In genomic region chr17:77834170-77835115, GRCh38 we compare ENCODE assay signal across 9 cellular contexts.
DNase-seq lines count a peak whose midpoint lies in the region; ATAC-seq lines count a peak whose summit lies in the region.
"Had no signal": no experiment of that assay in that cellular context is flagged by ENCODE, and none has a peak within 500 bp of the region (broad histone marks: within the 10 kb centered on the region; RNA-seq: fewer than 3 reads in every experiment).

No MANE protein-coding gene starts in this region.

- CTCF ChIA-PET in activated CD4-positive, alpha-beta T cell treated with anti-CD3 and anti-CD28 coated beads for 36 hours (lab: Charles Lee), result interaction anchor here (0.6 to 0.7 kb wide), 4 partner anchors 9 to 375 kb away, joined by 3 read pairs; no protein-coding TSS in a partner anchor

- POLR2A ChIA-PET in activated CD4-positive, alpha-beta T cell treated with anti-CD3 and anti-CD28 coated beads for 36 hours (lab: Charles Lee), result interaction anchor here (0.6 to 1.3 kb wide), 3 partner anchors 55 to 1103 kb away, joined by 3 to 5 read pairs (median 4); partner anchors contain the start of gene TNRC6C
- POLR2A ChIA-PET in naive thymus-derived CD8-positive, alpha-beta T cell (lab: Charles Lee), result interaction anchor here (0.9 to 2.0 kb wide), 4 partner anchors 9 to 123 kb away, joined by 4 to 11 read pairs (median 8); partner anchors contain the start of gene TNRC6C

- H3K9me3 Mint-ChIP-seq in activated CD4-positive, alpha-beta T cell treated with anti-CD3 and anti-CD28 coated beads for 36 hours (ENCODE audit: low read depth), result peaks cover 2% of the 10 kb centered on the region
- H3K9me3 Mint-ChIP-seq in naive thymus-derived CD8-positive, alpha-beta T cell, result peaks cover 0 to 3% (median 0%) of the 10 kb centered on the region in 9 donors
- H3K9me3 Mint-ChIP-seq in stimulated activated naive CD8-positive, alpha-beta T cell treated with anti-CD3 and anti-CD28 coated beads, Interleukin-15, amount 100 ng/mL, for 72 hours, result peaks cover 0 to 6% of the 10 kb centered on the region in 2 donors

- peaks cover 3% of the 10 kb centered on the region for H3K27me3 Mint-ChIP-seq in activated CD4-positive, alpha-beta T cell treated with anti-CD3 and anti-CD28 coated beads for 36 hours
- H3K27me3 Mint-ChIP-seq in naive thymus-derived CD8-positive, alpha-beta T cell, result peaks cover 0 to 12% (median 0%) of the 10 kb centered on the region in 5 donors
- peaks cover 14% of the 10 kb centered on the region for H3K27me3 Mint-ChIP-seq in stimulated activated naive CD8-positive, alpha-beta T cell treated with anti-CD3 and anti-CD28 coated beads, Interleukin-15, amount 100 ng/mL, for 72 hours

- DNase-seq in EL (peak; percentile 91), M059J (ENCODE audit: low read depth) (peak; percentile 90), dedifferentiated amniotic fluid mesenchymal stem cell (ENCODE audit: extremely low spot score) (peak; percentile 81)
- DNase-seq in activated CD4-positive, alpha-beta T cell treated with anti-CD3 and anti-CD28 coated beads for 36 hours, result peak; percentile 88
- peak in 1 of 10 donors; percentile 47 for DNase-seq in naive thymus-derived CD8-positive, alpha-beta T cell
- peak; percentile 68 to 79 for DNase-seq in stimulated activated naive CD8-positive, alpha-beta T cell treated with anti-CD3 and anti-CD28 coated beads, Interleukin-15, amount 100 ng/mL, for 72 hours
- DNase-seq: naive B cell had no signal

- intact Hi-C loops in activated CD4-positive, alpha-beta T cell treated with anti-CD3 and anti-CD28 coated beads for 36 hours (cut with DNase I, micrococcal nuclease), result loop anchor here (1.0 kb wide), 2 partner anchors 8 to 9 kb away; no protein-coding TSS in a partner anchor

- no peaks in the 10 kb centered on the region for H3K36me3 Mint-ChIP-seq in activated CD4-positive, alpha-beta T cell treated with anti-CD3 and anti-CD28 coated beads for 36 hours (ENCODE audit: low read depth)
- H3K36me3 Mint-ChIP-seq in naive thymus-derived CD8-positive, alpha-beta T cell, result no peaks in the 10 kb centered on the region
- H3K36me3 Mint-ChIP-seq: naive B cell had no signal

- H3K4me3 Mint-ChIP-seq in activated CD4-positive, alpha-beta T cell treated with anti-CD3 and anti-CD28 coated beads for 36 hours, result no peak overlapping the region
- peak overlapping the region in 1 of 10 donors; percentile 6 for H3K4me3 Mint-ChIP-seq in naive thymus-derived CD8-positive, alpha-beta T cell
- H3K4me3 Mint-ChIP-seq in stimulated activated naive CD8-positive, alpha-beta T cell treated with anti-CD3 and anti-CD28 coated beads, Interleukin-15, amount 100 ng/mL, for 72 hours, result peak overlapping the region; percentile 13 to 53
- H3K4me3 Mint-ChIP-seq: naive B cell had no signal

- H3K4me1 Mint-ChIP-seq in activated CD4-positive, alpha-beta T cell treated with anti-CD3 and anti-CD28 coated beads for 36 hours, result peaks cover 51% of the 10 kb centered on the region
- peaks cover 13 to 39% (median 36%) of the 10 kb centered on the region in 4 donors for H3K4me1 Mint-ChIP-seq in naive thymus-derived CD8-positive, alpha-beta T cell
- H3K4me1 Mint-ChIP-seq in stimulated activated naive CD8-positive, alpha-beta T cell treated with anti-CD3 and anti-CD28 coated beads, Interleukin-15, amount 100 ng/mL, for 72 hours, result peaks cover 60% of the 10 kb centered on the region

- ATAC-seq in activated CD4-positive, alpha-beta T cell treated with anti-CD3 and anti-CD28 coated beads for 36 hours, result peak; percentile 79
- peak; percentile 48 to 89 for ATAC-seq in naive thymus-derived CD8-positive, alpha-beta T cell
- peak; percentile 88 for ATAC-seq in stimulated activated naive CD8-positive, alpha-beta T cell treated with anti-CD3 and anti-CD28 coated beads, Interleukin-15, amount 100 ng/mL, for 72 hours
- no peak for ATAC-seq in GM21360 (IDR thresholded peaks at IDR 0.05; ENCODE audit: unreplicated experiment)
- ATAC-seq in GM18873 (IDR thresholded peaks at IDR 0.05; ENCODE audit: low FRiP score, unreplicated experiment), result no peak

- peak overlapping the region; percentile 3 for H3K27ac Mint-ChIP-seq in activated CD4-positive, alpha-beta T cell treated with anti-CD3 and anti-CD28 coated beads for 36 hours
- peak overlapping the region in 4 of 10 donors; percentile 4 to 52 (median 26) for H3K27ac Mint-ChIP-seq in naive thymus-derived CD8-positive, alpha-beta T cell
- H3K27ac Mint-ChIP-seq in stimulated activated naive CD8-positive, alpha-beta T cell treated with anti-CD3 and anti-CD28 coated beads, Interleukin-15, amount 100 ng/mL, for 72 hours, result no peak overlapping the region

Comparison
In these comparisons a context has a peak if more than half of its experiments do, and no peak if none do; other contexts are left out.
1. ATAC-seq: peak in activated CD4-positive, alpha-beta T cell treated with anti-CD3 and anti-CD28 coated beads for 36 hours (single experiment), naive thymus-derived CD8-positive, alpha-beta T cell (2 of 2) and stimulated activated naive CD8-positive, alpha-beta T cell treated with anti-CD3 and anti-CD28 coated beads, Interleukin-15, amount 100 ng/mL, for 72 hours (single experiment); none in GM21360 (single experiment) and GM18873 (single experiment).